ENCODE assay signal across 32 cellular contexts in the genomic region with DNA sequence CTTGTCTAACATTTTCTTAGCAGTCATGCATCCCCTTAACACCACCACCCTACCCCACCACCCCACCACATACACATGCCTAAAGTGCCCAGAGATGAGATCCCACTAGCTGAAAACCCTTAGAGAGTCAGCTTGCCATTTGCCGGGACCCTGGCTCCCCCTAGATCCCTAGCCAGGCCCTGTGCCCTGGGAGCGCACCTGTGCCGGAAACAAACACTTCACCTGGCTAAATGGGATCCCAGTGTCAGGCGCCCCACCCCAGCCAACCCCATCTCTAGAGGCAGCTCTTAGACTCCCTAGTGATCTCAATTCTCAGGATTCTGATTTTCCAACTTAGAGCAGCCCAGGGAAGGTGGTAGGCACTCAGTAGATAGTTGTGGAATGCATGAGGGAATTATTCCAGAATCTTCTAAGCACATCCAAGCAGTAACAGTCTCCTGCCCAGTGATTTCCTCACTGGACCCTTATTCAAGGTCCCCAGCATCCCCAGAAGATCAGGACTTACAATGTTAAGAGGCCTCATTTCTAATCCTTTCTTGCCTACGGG.
DNase-seq lines count a peak whose midpoint lies in the region; ATAC-seq, FAIRE-seq and TF ChIP-seq lines count a peak whose summit lies in the region.
"Had no signal": no experiment of that assay in that cellular context is flagged by ENCODE, and none has a peak within 500 bp of the region (broad histone marks: within the 10 kb centered on the region; RNA-seq: fewer than 3 reads in every experiment).

No MANE protein-coding gene starts in this region.

- H3K4me3 ChIP-seq in endothelial cell of umbilical vein (replicated peaks in 1 of 3; ENCODE audit: insufficient read depth in 1 of 3, low read depth in 1 of 3, low read length in 3 of 3) = no peak overlapping the region
- H3K4me3 ChIP-seq in kidney (ENCODE audit: low read length in 2 of 2) = no peak overlapping the region
- H3K4me3 ChIP-seq: K562, left lung, mucosa of descending colon, neural progenitor cell, prostate gland, SK-N-MC, upper lobe of right lung had no signal

- POLR2A ChIA-PET in endothelial cell of umbilical vein (lab: Charles Lee) = no interaction called here

- dilution Hi-C loops in endothelial cell of umbilical vein (cut with MboI; ENCODE audit: extremely low pct_ligation_motif_present, low sequenced_read_pairs) = no loop called here

- H3K36me3 ChIP-seq in endothelial cell of umbilical vein (ENCODE audit: control insufficient read depth in 2 of 2, extremely low read depth in 1 of 2, insufficient read depth in 2 of 2, low read length in 2 of 2) = no peaks in the 10 kb centered on the region
- no peaks in the 10 kb centered on the region for H3K36me3 ChIP-seq in kidney (ENCODE audit: control insufficient read depth in 1 of 2, insufficient read depth in 2 of 2, low read length in 2 of 2)
- H3K36me3 ChIP-seq: left lung, neural progenitor cell, prostate gland, upper lobe of right lung had no signal

- no peaks in the 10 kb centered on the region for H3K27me3 ChIP-seq in endothelial cell of umbilical vein (ENCODE audit: control insufficient read depth in 2 of 2, insufficient read depth in 2 of 2, low read length in 2 of 2)
- H3K27me3 ChIP-seq: left lung, neural progenitor cell, upper lobe of right lung had no signal

- TF ChIP-seq CTCF in endothelial cell of umbilical vein (IDR thresholded peaks at IDR 0.05; ENCODE audit: extremely low read depth in 1 of 2, insufficient read depth in 1 of 2, low read depth in 1 of 2, low read length in 2 of 2) (no peak), kidney (IDR thresholded peaks at IDR 0.05; ENCODE audit: borderline replicate concordance, extremely low read depth, insufficient read depth) (no peak)

- intact Hi-C loops in endothelial cell of umbilical vein (cut with micrococcal nuclease) = no loop called here
- intact Hi-C loops in posterior vena cava (cut with DNase I) = no loop called here
- intact Hi-C loops in kidney (cut with DNase I) = no loop called here

- H2AFZ ChIP-seq in endothelial cell of umbilical vein (ENCODE audit: low read depth, low read length) = peak overlapping the region; percentile 2
- H2AFZ ChIP-seq: neural progenitor cell had no signal

- H3K27ac ChIP-seq in endothelial cell of umbilical vein (ENCODE audit: insufficient read depth, low read depth, low read length) (no peak overlapping the region), kidney (ENCODE audit: low read depth in 2 of 2, low read length in 2 of 2) (no peak overlapping the region)
- H3K27ac ChIP-seq: left lung, neural progenitor cell, prostate gland, SK-N-MC, upper lobe of right lung, VCaP had no signal

- H3K4me3 Mint-ChIP-seq in stimulated activated naive CD8-positive, alpha-beta T cell treated with anti-CD3 and anti-CD28 coated beads, Interleukin-15, amount 100 ng/mL, for 72 hours = no peak overlapping the region
- H3K4me3 Mint-ChIP-seq: activated CD4-positive, alpha-beta T cell treated with anti-CD3 and anti-CD28 coated beads, Interleukin-2, amount 10 ng/mL, durations not matched to agents 7 days and 5 days; activated CD8-positive, alpha-beta memory T cell treated with anti-CD3 and anti-CD28 coated beads, Interleukin-2, amount 10 ng/mL, durations not matched to agents 7 days and 5 days; activated T-helper 1 cell treated with anti-CD3 and anti-CD28 coated beads, Interleukin-12 subunit alpha, Interleukin-12 subunit beta, Interleukin-2, Interleukin-4 antibody, amounts not matched to agents 30 ng/mL and 10 ng/mL and 1 ng/mL, durations not matched to agents 14 hours and 24 hours and 36 hours; brain; effector memory CD8-positive, alpha-beta T cell; T-helper 2 cell treated with Interferon-gamma antibody and Interleukin-4, amounts not matched to agents 5 μg/mL and 100 μg/mL, for 36 hours had no signal

- H3K79me2 ChIP-seq in endothelial cell of umbilical vein (ENCODE audit: control insufficient read depth, insufficient read depth, low read length) = no peaks in the 10 kb centered on the region

- FAIRE-seq in endothelial cell of umbilical vein (lab: Jason Lieb, UNC) (no peak), kidney (lab: Jason Lieb, UNC) (no peak)
- FAIRE-seq: K562 had no signal

- H3K9me3 ChIP-seq in endothelial cell of umbilical vein (replicated peaks; ENCODE audit: control insufficient read depth, insufficient read depth, low read length) (no peaks in the 10 kb centered on the region), kidney (ENCODE audit: control insufficient read depth in 1 of 2, low read length in 2 of 2) (no peaks in the 10 kb centered on the region)
- H3K9me3 ChIP-seq: left lung, mucosa of descending colon, prostate gland, upper lobe of right lung had no signal

- H3K27ac Mint-ChIP-seq in stimulated activated naive CD8-positive, alpha-beta T cell treated with anti-CD3 and anti-CD28 coated beads, Interleukin-15, amount 100 ng/mL, for 72 hours = no peak overlapping the region
- H3K27ac Mint-ChIP-seq: activated CD4-positive, alpha-beta T cell treated with anti-CD3 and anti-CD28 coated beads, Interleukin-2, amount 10 ng/mL, durations not matched to agents 7 days and 5 days; activated CD8-positive, alpha-beta memory T cell treated with anti-CD3 and anti-CD28 coated beads, Interleukin-2, amount 10 ng/mL, durations not matched to agents 7 days and 5 days; activated naive CD4-positive, alpha-beta T cell treated with anti-CD3 and anti-CD28 coated beads, Interleukin-2, amount 50 U/mL, for 72 hours; activated T-helper 1 cell treated with anti-CD3 and anti-CD28 coated beads, Interleukin-12 subunit alpha, Interleukin-12 subunit beta, Interleukin-2, Interleukin-4 antibody, amounts not matched to agents 30 ng/mL and 10 ng/mL and 1 ng/mL, durations not matched to agents 14 hours and 24 hours and 36 hours; effector memory CD8-positive, alpha-beta T cell; neural progenitor cell; T-helper 2 cell treated with Interferon-gamma antibody and Interleukin-4, amounts not matched to agents 5 μg/mL and 100 μg/mL, for 36 hours had no signal

- H3K9me1 ChIP-seq in endothelial cell of umbilical vein (replicated peaks; ENCODE audit: control insufficient read depth, extremely low read depth, insufficient read depth, low read length) = no peaks in the 10 kb centered on the region

- H3K4me1 ChIP-seq in endothelial cell of umbilical vein (ENCODE audit: control insufficient read depth, extremely low read depth, insufficient read depth, low read length) = peaks cover 9% of the 10 kb centered on the region
- no peaks in the 10 kb centered on the region for H3K4me1 ChIP-seq in kidney (ENCODE audit: control insufficient read depth in 1 of 2, insufficient read depth in 1 of 2, low read depth in 1 of 2, low read length in 2 of 2)
- H3K4me1 ChIP-seq: left lung, prostate gland, upper lobe of right lung had no signal

- no TSS peak for BruUV-seq in endothelial cell of umbilical vein (replicated peaks; lab: Mats Ljungman, UMichigan)

- no peak overlapping the region for H3K4me2 ChIP-seq in endothelial cell of umbilical vein (ENCODE audit: insufficient read depth, low read length)
- H3K4me2 ChIP-seq: neural progenitor cell had no signal

- ATAC-seq in stimulated activated naive CD8-positive, alpha-beta T cell treated with anti-CD3 and anti-CD28 coated beads, Interleukin-15, amount 100 ng/mL, for 72 hours = peak; percentile 29
- ATAC-seq in stimulated activated naive CD8-positive, alpha-beta T cell treated with anti-CD3 and anti-CD28 coated beads, Interleukin-15, Interleukin-2, amounts not matched to agents 100 U/mL and 50 U/mL, for 24 hours = no peak
- ATAC-seq: activated CD8-positive, alpha-beta memory T cell treated with anti-CD3 and anti-CD28 coated beads, Interleukin-2, amount 10 ng/mL, durations not matched to agents 7 days and 5 days; activated naive CD4-positive, alpha-beta T cell treated with anti-CD3 and anti-CD28 coated beads, Interleukin-2, amount 50 U/mL, for 72 hours; effector memory CD8-positive, alpha-beta T cell; K562; left lung; mucosa of descending colon; upper lobe of right lung had no signal

- no peak for DNase-seq in stimulated activated naive CD8-positive, alpha-beta T cell treated with anti-CD3 and anti-CD28 coated beads, Interleukin-15, amount 100 ng/mL, for 72 hours
- no peak for DNase-seq in stimulated activated naive CD8-positive, alpha-beta T cell treated with anti-CD3 and anti-CD28 coated beads, Interleukin-15, Interleukin-2, amounts not matched to agents 100 U/mL and 50 U/mL, for 24 hours
- peak; percentile 16 for DNase-seq in endothelial cell of umbilical vein (ENCODE audit: low read depth, low spot score)
- DNase-seq in posterior vena cava (ENCODE audit: low spot score) = peak; percentile 71
- no peak for DNase-seq in medulla oblongata (ENCODE audit: extremely low spot score)
- DNase-seq in NCI-H1436 treated with DMSO at 0.1 percent for 48 hours (lab: John Stamatoyannopoulos, UW) = no peak
- DNase-seq in kidney = no peak
- no peak for DNase-seq in NCI-H1048 (lab: John Stamatoyannopoulos, UW)
- DNase-seq: activated CD4-positive, alpha-beta T cell treated with anti-CD3 and anti-CD28 coated beads, Interleukin-2, amount 10 ng/mL, durations not matched to agents 7 days and 5 days; activated CD8-positive, alpha-beta memory T cell treated with anti-CD3 and anti-CD28 coated beads, Interleukin-2, amount 10 ng/mL, durations not matched to agents 7 days and 5 days; C1 segment of cervical spinal cord; Calu3; effector memory CD8-positive, alpha-beta T cell; GOT3; left lung; MM.1S; mucosa of descending colon; NCI-H1694; NCI-H2171 treated with DMSO at 0.1 percent for 48 hours; NCI-H526 treated with DMSO at 0.1 percent for 48 hours; stimulated activated CD4-positive, alpha-beta T cell treated with anti-CD3 and anti-CD28 coated beads, Interleukin-2, amount 100 ng/mL, for 48 hours; stimulated activated naive CD4-positive, alpha-beta T cell; upper lobe of right lung had no signal

- H3K9ac ChIP-seq in endothelial cell of umbilical vein (replicated peaks; ENCODE audit: extremely low read depth, insufficient read depth, low read length) (no peak overlapping the region), kidney (ENCODE audit: low read length in 2 of 2) (no peak overlapping the region)
- H3K9ac ChIP-seq: neural progenitor cell had no signal

- H3K4me1 Mint-ChIP-seq in stimulated activated naive CD8-positive, alpha-beta T cell treated with anti-CD3 and anti-CD28 coated beads, Interleukin-15, amount 100 ng/mL, for 72 hours = no peaks in the 10 kb centered on the region
- H3K4me1 Mint-ChIP-seq: activated CD4-positive, alpha-beta T cell treated with anti-CD3 and anti-CD28 coated beads, Interleukin-2, amount 10 ng/mL, durations not matched to agents 7 days and 5 days; activated CD8-positive, alpha-beta memory T cell treated with anti-CD3 and anti-CD28 coated beads, Interleukin-2, amount 10 ng/mL, durations not matched to agents 7 days and 5 days had no signal

- TF ChIP-seq POLR2A in endothelial cell of umbilical vein (IDR thresholded peaks at IDR 0.05; ENCODE audit: low read depth, low read length) = no peak

- H4K20me1 ChIP-seq in endothelial cell of umbilical vein (replicated peaks; ENCODE audit: control insufficient read depth, extremely low read depth, insufficient read depth, low read length) = no peaks in the 10 kb centered on the region

- no peaks in the 10 kb centered on the region for H3K9me3 Mint-ChIP-seq in stimulated activated naive CD8-positive, alpha-beta T cell treated with anti-CD3 and anti-CD28 coated beads, Interleukin-15, amount 100 ng/mL, for 72 hours
- H3K9me3 Mint-ChIP-seq: activated CD4-positive, alpha-beta T cell treated with anti-CD3 and anti-CD28 coated beads, Interleukin-2, amount 10 ng/mL, durations not matched to agents 7 days and 5 days; activated naive CD4-positive, alpha-beta T cell treated with anti-CD3 and anti-CD28 coated beads, Interleukin-2, amount 50 U/mL, for 72 hours; activated T-helper 1 cell treated with anti-CD3 and anti-CD28 coated beads, Interleukin-12 subunit alpha, Interleukin-12 subunit beta, Interleukin-2, Interleukin-4 antibody, amounts not matched to agents 30 ng/mL and 10 ng/mL and 1 ng/mL, durations not matched to agents 14 hours and 24 hours and 36 hours; effector memory CD8-positive, alpha-beta T cell; neural progenitor cell; T-helper 2 cell treated with Interferon-gamma antibody and Interleukin-4, amounts not matched to agents 5 μg/mL and 100 μg/mL, for 36 hours had no signal

- H3K27me3 Mint-ChIP-seq in stimulated activated naive CD8-positive, alpha-beta T cell treated with anti-CD3 and anti-CD28 coated beads, Interleukin-15, amount 100 ng/mL, for 72 hours = no peaks in the 10 kb centered on the region
- H3K27me3 Mint-ChIP-seq: brain had no signal

- CTCF ChIA-PET in endothelial cell of umbilical vein (lab: Charles Lee) = interaction anchor here (1.2 kb wide), 1 partner anchor 14 kb away, joined by 3 read pairs; no protein-coding TSS in a partner anchor

Comparison
In these comparisons a context has a peak if more than half of its experiments do, and no peak if none do; other contexts are left out.
1. DNase-seq: peak in endothelial cell of umbilical vein (single experiment) and posterior vena cava (single experiment); none in stimulated activated naive CD8-positive, alpha-beta T cell treated with anti-CD3 and anti-CD28 coated beads, Interleukin-15, amount 100 ng/mL, for 72 hours (0 of 2), stimulated activated naive CD8-positive, alpha-beta T cell treated with anti-CD3 and anti-CD28 coated beads, Interleukin-15, Interleukin-2, amounts not matched to agents 100 U/mL and 50 U/mL, for 24 hours (single experiment), medulla oblongata (single experiment), NCI-H1436 treated with DMSO at 0.1 percent for 48 hours (single experiment), kidney (single experiment) and NCI-H1048 (single experiment).